24 cellular contexts compared by ENCODE assay signal in genomic region chr5:42720242-42720641, GRCh38. TPM values are rescaled to one million over a fixed set of nuclear protein-coding genes. Genes with fewer than 3 reads are reported as not detected.
DNase-seq lines count a peak whose midpoint lies in the region; ATAC-seq and TF ChIP-seq lines count a peak whose summit lies in the region.
"Had no signal": no experiment of that assay in that cellular context is flagged by ENCODE, and none has a peak within 500 bp of the region (broad histone marks: within the 10 kb centered on the region; RNA-seq: fewer than 3 reads in every experiment).

No MANE protein-coding gene starts in this region.

- H3K36me3 ChIP-seq in SK-N-MC (ENCODE audit: insufficient read depth, low read length) (no peaks in the 10 kb centered on the region), upper lobe of right lung (no peaks in the 10 kb centered on the region)
- H3K36me3 ChIP-seq: ovary had no signal

- peak; percentile 54 for DNase-seq in activated CD4-positive, alpha-beta memory T cell treated with anti-CD3 and anti-CD28 coated beads, Interleukin-2, amount 10 ng/mL, durations not matched to agents 7 days and 5 days
- no peak for DNase-seq in activated CD4-positive, alpha-beta memory T cell treated with anti-CD3 and anti-CD28 coated beads for 36 hours
- peak; percentile 16 for DNase-seq in SK-N-MC (ENCODE audit: low read depth, low spot score)
- no peak for DNase-seq in left colon
- no peak for DNase-seq in globus pallidus (ENCODE audit: low spot score)
- no peak for DNase-seq in upper lobe of right lung
- DNase-seq in dedifferentiated amniotic fluid mesenchymal stem cell (ENCODE audit: extremely low spot score): no peak
- DNase-seq: activated CD4-positive, CD25-positive, alpha-beta regulatory T cell; activated CD8-positive, alpha-beta memory T cell treated with anti-CD3 and anti-CD28 coated beads, Interleukin-2, amount 50 U/mL, for 4 hours; CD4-positive, alpha-beta T cell; kidney; mammary epithelial cell; NCI-H1048; NCI-H2081; NCI-H524 treated with DMSO at 0.1 percent for 48 hours; ovary; PC-3; SIG-M5; sigmoid colon had no signal

- H3K9me3 ChIP-seq in SK-N-MC (ENCODE audit: low read depth, low read length): no peaks in the 10 kb centered on the region
- H3K9me3 ChIP-seq in upper lobe of right lung: no peaks in the 10 kb centered on the region
- H3K9me3 ChIP-seq: ovary, sigmoid colon had no signal

- peaks cover 47% of the 10 kb centered on the region for H3K4me1 Mint-ChIP-seq in activated CD4-positive, alpha-beta memory T cell treated with anti-CD3 and anti-CD28 coated beads, Interleukin-2, amount 10 ng/mL, durations not matched to agents 7 days and 5 days
- peaks cover 19% of the 10 kb centered on the region for H3K4me1 Mint-ChIP-seq in activated CD4-positive, alpha-beta memory T cell treated with anti-CD3 and anti-CD28 coated beads for 36 hours (ENCODE audit: low read depth)
- H3K4me1 Mint-ChIP-seq: stimulated activated memory B cell treated with anti-CD40 and anti-IgM and Interleukin-4, amounts not matched to agents 10 μg/mL and 1 μg/mL and 100 μg/mL, for 72 hours had no signal

- ATAC-seq in GM18502 (IDR thresholded peaks at IDR 0.05; ENCODE audit: poor library complexity, unreplicated experiment) (peak; percentile 31), left colon (peak; percentile 46), upper lobe of right lung (no peak)
- ATAC-seq: activated naive CD4-positive, alpha-beta T cell treated with anti-CD3 and anti-CD28 coated beads, Interleukin-2, amount 50 U/mL, for 72 hours; PC-3; stimulated activated memory B cell treated with anti-CD40 and anti-IgM and Interleukin-4, amounts not matched to agents 10 μg/mL and 1 μg/mL and 100 μg/mL, for 72 hours had no signal

- CTCF ChIA-PET in activated CD4-positive, alpha-beta memory T cell treated with anti-CD3 and anti-CD28 coated beads, Interleukin-2, amount 10 ng/mL, durations not matched to agents 7 days and 5 days (lab: Charles Lee): interaction anchor here (2.6 kb wide), 1 partner anchor 25 kb away, joined by 11 read pairs; no protein-coding TSS in a partner anchor
- CTCF ChIA-PET in activated CD4-positive, alpha-beta memory T cell treated with anti-CD3 and anti-CD28 coated beads for 36 hours (lab: Charles Lee): no interaction called here

- H3K9me3 Mint-ChIP-seq in activated CD4-positive, alpha-beta memory T cell treated with anti-CD3 and anti-CD28 coated beads, Interleukin-2, amount 10 ng/mL, durations not matched to agents 7 days and 5 days: no peaks in the 10 kb centered on the region
- no peaks in the 10 kb centered on the region for H3K9me3 Mint-ChIP-seq in activated CD4-positive, alpha-beta memory T cell treated with anti-CD3 and anti-CD28 coated beads for 36 hours
- H3K9me3 Mint-ChIP-seq: activated naive CD4-positive, alpha-beta T cell treated with anti-CD3 and anti-CD28 coated beads, Interleukin-2, amount 50 U/mL, for 72 hours; CD4-positive, alpha-beta T cell; IgD-negative memory B cell; stimulated activated memory B cell treated with anti-CD40 and anti-IgM and Interleukin-4, amounts not matched to agents 10 μg/mL and 1 μg/mL and 100 μg/mL, for 72 hours had no signal

- peak overlapping the region; percentile 81 for H3K27ac Mint-ChIP-seq in activated CD4-positive, alpha-beta memory T cell treated with anti-CD3 and anti-CD28 coated beads, Interleukin-2, amount 10 ng/mL, durations not matched to agents 7 days and 5 days
- no peak overlapping the region for H3K27ac Mint-ChIP-seq in activated CD4-positive, alpha-beta memory T cell treated with anti-CD3 and anti-CD28 coated beads for 36 hours
- H3K27ac Mint-ChIP-seq: activated naive CD4-positive, alpha-beta T cell treated with anti-CD3 and anti-CD28 coated beads, Interleukin-2, amount 50 U/mL, for 72 hours; CD4-positive, alpha-beta T cell; IgD-negative memory B cell; stimulated activated memory B cell treated with anti-CD40 and anti-IgM and Interleukin-4, amounts not matched to agents 10 μg/mL and 1 μg/mL and 100 μg/mL, for 72 hours had no signal

- POLR2A ChIA-PET in activated CD4-positive, alpha-beta memory T cell treated with anti-CD3 and anti-CD28 coated beads, Interleukin-2, amount 10 ng/mL, durations not matched to agents 7 days and 5 days (lab: Charles Lee): no interaction called here
- POLR2A ChIA-PET in activated CD4-positive, alpha-beta memory T cell treated with anti-CD3 and anti-CD28 coated beads for 36 hours (lab: Charles Lee): no interaction called here

- no peaks in the 10 kb centered on the region for H3K36me3 Mint-ChIP-seq in activated CD4-positive, alpha-beta memory T cell treated with anti-CD3 and anti-CD28 coated beads, Interleukin-2, amount 10 ng/mL, durations not matched to agents 7 days and 5 days (ENCODE audit: low read depth)
- no peaks in the 10 kb centered on the region for H3K36me3 Mint-ChIP-seq in activated CD4-positive, alpha-beta memory T cell treated with anti-CD3 and anti-CD28 coated beads for 36 hours
- H3K36me3 Mint-ChIP-seq: activated naive CD4-positive, alpha-beta T cell treated with anti-CD3 and anti-CD28 coated beads, Interleukin-2, amount 50 U/mL, for 72 hours; IgD-negative memory B cell; stimulated activated memory B cell treated with anti-CD40 and anti-IgM and Interleukin-4, amounts not matched to agents 10 μg/mL and 1 μg/mL and 100 μg/mL, for 72 hours had no signal

- no peaks in the 10 kb centered on the region for H3K27me3 ChIP-seq in upper lobe of right lung
- H3K27me3 ChIP-seq: hepatocyte, ovary, sigmoid colon had no signal

- H3K9ac ChIP-seq in SK-N-MC (ENCODE audit: insufficient read length): no peak overlapping the region

- H3K4me1 ChIP-seq in upper lobe of right lung: peaks cover 4% of the 10 kb centered on the region
- H3K4me1 ChIP-seq: sigmoid colon had no signal

- H3K27ac ChIP-seq in SK-N-MC: no peak overlapping the region
- no peak overlapping the region for H3K27ac ChIP-seq in upper lobe of right lung
- H3K27ac ChIP-seq: hepatocyte, ovary, sigmoid colon had no signal

- intact Hi-C loops in activated CD4-positive, alpha-beta memory T cell treated with anti-CD3 and anti-CD28 coated beads for 36 hours (cut with micrococcal nuclease): no loop called here
- intact Hi-C loops in left colon (cut with DNase I, micrococcal nuclease) (no loop called here), upper lobe of right lung (cut with DNase I) (no loop called here)

- peak overlapping the region; percentile 45 for H3K4me3 Mint-ChIP-seq in activated CD4-positive, alpha-beta memory T cell treated with anti-CD3 and anti-CD28 coated beads, Interleukin-2, amount 10 ng/mL, durations not matched to agents 7 days and 5 days
- H3K4me3 Mint-ChIP-seq in activated CD4-positive, alpha-beta memory T cell treated with anti-CD3 and anti-CD28 coated beads for 36 hours: no peak overlapping the region
- H3K4me3 Mint-ChIP-seq: CD4-positive, alpha-beta T cell; IgD-negative memory B cell; stimulated activated memory B cell treated with anti-CD40 and anti-IgM and Interleukin-4, amounts not matched to agents 10 μg/mL and 1 μg/mL and 100 μg/mL, for 72 hours had no signal

- no peak for TF ChIP-seq CTCF in upper lobe of right lung (IDR thresholded peaks at IDR 0.05)

- H3K4me3 ChIP-seq in SK-N-MC: no peak overlapping the region
- no peak overlapping the region for H3K4me3 ChIP-seq in upper lobe of right lung
- H3K4me3 ChIP-seq: hepatocyte, ovary, sigmoid colon had no signal

- peaks cover 9% of the 10 kb centered on the region for H3K27me3 Mint-ChIP-seq in activated CD4-positive, alpha-beta memory T cell treated with anti-CD3 and anti-CD28 coated beads, Interleukin-2, amount 10 ng/mL, durations not matched to agents 7 days and 5 days
- peaks cover 3% of the 10 kb centered on the region for H3K27me3 Mint-ChIP-seq in activated CD4-positive, alpha-beta memory T cell treated with anti-CD3 and anti-CD28 coated beads for 36 hours
- H3K27me3 Mint-ChIP-seq: stimulated activated memory B cell treated with anti-CD40 and anti-IgM and Interleukin-4, amounts not matched to agents 10 μg/mL and 1 μg/mL and 100 μg/mL, for 72 hours had no signal

RNA-seq across cellular contexts. Expression of gene CCDC152, which starts 36.4 kb away (rescaled TPM):
- total RNA-seq in activated CD4-positive, alpha-beta memory T cell treated with anti-CD3 and anti-CD28 coated beads, Interleukin-2, amount 10 ng/mL, durations not matched to agents 7 days and 5 days: 1 to 10 TPM; 2.5 to 3.4 TPM
- total RNA-seq in activated CD4-positive, alpha-beta memory T cell treated with anti-CD3 and anti-CD28 coated beads for 36 hours: 1 to 10 TPM; 6.2 to 6.7 TPM
- total RNA-seq in left colon: under 1 TPM; 0.09 to 0.70 TPM
- 0.78 TPM for total RNA-seq in upper lobe of right lung
- total RNA-seq: PC-3 had no signal

Comparison
In these comparisons a context has a peak if more than half of its experiments do, and no peak if none do; other contexts are left out.
1. DNase-seq: peak in activated CD4-positive, alpha-beta memory T cell treated with anti-CD3 and anti-CD28 coated beads, Interleukin-2, amount 10 ng/mL, durations not matched to agents 7 days and 5 days (single experiment) and SK-N-MC (single experiment); none in activated CD4-positive, alpha-beta memory T cell treated with anti-CD3 and anti-CD28 coated beads for 36 hours (single experiment), left colon (0 of 2), globus pallidus (single experiment), upper lobe of right lung (single experiment) and dedifferentiated amniotic fluid mesenchymal stem cell (single experiment).